In genomic region chr5:179265529-179266290, GRCh38 we compare ENCODE assay signal across 10 cellular contexts.
DNase-seq lines count a peak whose midpoint lies in the region; ATAC-seq, FAIRE-seq and TF ChIP-seq lines count a peak whose summit lies in the region.
"Had no signal": no experiment of that assay in that cellular context is flagged by ENCODE, and none has a peak within 500 bp of the region (broad histone marks: within the 10 kb centered on the region; RNA-seq: fewer than 3 reads in every experiment).

No MANE protein-coding gene starts in this region.

- H3K4me1 Mint-ChIP-seq in chondrocyte (ENCODE audit: low read depth) = peaks cover 44% of the 10 kb centered on the region
- no peaks in the 10 kb centered on the region for H3K4me1 Mint-ChIP-seq in activated CD4-positive, alpha-beta T cell treated with anti-CD3 and anti-CD28 coated beads, Interleukin-2, amount 10 ng/mL, durations not matched to agents 7 days and 5 days

- H3K4me1 ChIP-seq in HepG2 (ENCODE audit: insufficient read depth, low read length) (peaks cover 72% of the 10 kb centered on the region), suprapubic skin (peaks cover 46% of the 10 kb centered on the region)

- peak overlapping the region; percentile 75 for H3K4me2 ChIP-seq in HepG2 (ENCODE audit: low read depth, low read length)

- peak overlapping the region; percentile 100 for H3K27ac Mint-ChIP-seq in chondrocyte (ENCODE audit: unreplicated experiment)
- no peak overlapping the region for H3K27ac Mint-ChIP-seq in activated CD4-positive, alpha-beta T cell treated with anti-CD3 and anti-CD28 coated beads, Interleukin-2, amount 10 ng/mL, durations not matched to agents 7 days and 5 days
- H3K27ac Mint-ChIP-seq: dendritic cell treated with granulocyte-macrophage colony-stimulating factor and Interleukin-4, amounts not matched to agents 40 ng/mL and 50 ng/mL, for 4 days had no signal

- H3K4me3 Mint-ChIP-seq in chondrocyte (ENCODE audit: unreplicated experiment) = peak overlapping the region; percentile 46
- H3K4me3 Mint-ChIP-seq in activated CD4-positive, alpha-beta T cell treated with anti-CD3 and anti-CD28 coated beads, Interleukin-2, amount 10 ng/mL, durations not matched to agents 7 days and 5 days = no peak overlapping the region
- H3K4me3 Mint-ChIP-seq: dendritic cell treated with granulocyte-macrophage colony-stimulating factor and Interleukin-4, amounts not matched to agents 40 ng/mL and 50 ng/mL, for 4 days had no signal

- 70% methylated on average over 3 of the region's 34 CpGs for WGBS in HepG2 (ENCODE audit: low lambda C conversion rate)
- 39% methylated on average over 11 of the region's 34 CpGs for WGBS in suprapubic skin

- POLR2A ChIA-PET in HepG2 (lab: Yijun Ruan, JAX) = no interaction called here
- POLR2A ChIA-PET in activated CD4-positive, alpha-beta T cell treated with anti-CD3 and anti-CD28 coated beads, Interleukin-2, amount 10 ng/mL, durations not matched to agents 7 days and 5 days (lab: Charles Lee) = no interaction called here

- H3K9ac ChIP-seq in HepG2 (ENCODE audit: insufficient read depth, low read depth, low read length) = peak overlapping the region; percentile 36

- no TSS peak for BruUV-seq in HepG2 (replicated peaks; lab: Mats Ljungman, UMichigan)

- H3K27me3 ChIP-seq in HepG2 (ENCODE audit: control insufficient read depth in 1 of 2, insufficient read depth in 2 of 2, low read length in 2 of 2) (no peaks in the 10 kb centered on the region; a peak in 1 of 5 replicates), suprapubic skin (peaks cover 15% of the 10 kb centered on the region)

- TF ChIP-seq POLR2A in HepG2 (IDR thresholded peaks at IDR 0.05; ENCODE audit: insufficient read depth in 1 of 2, low read depth in 2 of 2, low read length in 2 of 2) = no peak
- no peak for TF ChIP-seq POLR2A in suprapubic skin (IDR thresholded peaks at IDR 0.05)

- H2AFZ ChIP-seq in HepG2 (ENCODE audit: low read length) = no peak overlapping the region

- in situ Hi-C loops in HepG2 (cut with HindIII; ENCODE audit: extremely low pct_ligation_motif_present, low pct_unique_long_range_greater_than_20kb) = no loop called here

- no peaks in the 10 kb centered on the region for H3K9me3 Mint-ChIP-seq in chondrocyte (ENCODE audit: low read depth)
- no peaks in the 10 kb centered on the region for H3K9me3 Mint-ChIP-seq in activated CD4-positive, alpha-beta T cell treated with anti-CD3 and anti-CD28 coated beads, Interleukin-2, amount 10 ng/mL, durations not matched to agents 7 days and 5 days
- H3K9me3 Mint-ChIP-seq: dendritic cell treated with granulocyte-macrophage colony-stimulating factor and Interleukin-4, amounts not matched to agents 40 ng/mL and 50 ng/mL, for 4 days had no signal

- TF ChIP-seq CTCF in chondrocyte (IDR thresholded peaks at IDR 0.05) (no peak), HepG2 (CRISPR knock-in tag; IDR thresholded peaks at IDR 0.05) (no peak), suprapubic skin (IDR thresholded peaks at IDR 0.05) (no peak)

- ATAC-seq in HepG2 (peak; percentile 70), GM21526 (IDR thresholded peaks at IDR 0.05; ENCODE audit: low FRiP score, unreplicated experiment) (no peak), HG03442 (IDR thresholded peaks at IDR 0.05; ENCODE audit: unreplicated experiment) (no peak)
- ATAC-seq: Panc1 had no signal

- DNase-seq in HT1080 (ENCODE audit: low read depth) (peak; percentile 59), chondrocyte (ENCODE audit: low spot score) (no peak), HepG2 (ENCODE audit: low spot score) (no peak), suprapubic skin (ENCODE audit: low spot score in 2 of 2) (peak; percentile 94 to 96), middle frontal gyrus (ENCODE audit: extremely low spot score, low spot score) (no peak)
- no peak for DNase-seq in activated CD4-positive, alpha-beta T cell treated with anti-CD3 and anti-CD28 coated beads, Interleukin-2, amount 10 ng/mL, durations not matched to agents 7 days and 5 days

- intact Hi-C loops in HepG2 (cut with micrococcal nuclease; ENCODE audit: unreplicated experiment) = loop anchor here (10.0 kb wide), 1 partner anchor 101 kb away; no protein-coding TSS in a partner anchor

- no peaks in the 10 kb centered on the region for H3K36me3 ChIP-seq in HepG2 (replicated peaks in 1 of 2; ENCODE audit: control insufficient read depth in 1 of 2, insufficient read depth in 2 of 2, low read length in 2 of 2)
- H3K36me3 ChIP-seq in suprapubic skin = no peaks in the 10 kb centered on the region

- H3K36me3 Mint-ChIP-seq in chondrocyte (ENCODE audit: low read depth) = no peaks in the 10 kb centered on the region
- no peaks in the 10 kb centered on the region for H3K36me3 Mint-ChIP-seq in activated CD4-positive, alpha-beta T cell treated with anti-CD3 and anti-CD28 coated beads, Interleukin-2, amount 10 ng/mL, durations not matched to agents 7 days and 5 days (ENCODE audit: low read depth)

- H3K9me3 ChIP-seq in HepG2 (ENCODE audit: low read length) (no peaks in the 10 kb centered on the region), suprapubic skin (no peaks in the 10 kb centered on the region)

- CTCF ChIA-PET in HepG2 (lab: Yijun Ruan, JAX; ENCODE audit: low intra/inter-chr PET ratio, low total read pairs) = no interaction called here
- CTCF ChIA-PET in activated CD4-positive, alpha-beta T cell treated with anti-CD3 and anti-CD28 coated beads, Interleukin-2, amount 10 ng/mL, durations not matched to agents 7 days and 5 days (lab: Charles Lee) = no interaction called here

- H3K27ac ChIP-seq in HepG2 (ENCODE audit: extremely low read length, insufficient read depth, low read length) (peak overlapping the region; percentile 78), suprapubic skin (peak overlapping the region; percentile 50)

- H3K4me3 ChIP-seq in HepG2 (replicated peaks in 1 of 3; ENCODE audit: insufficient read depth in 1 of 3, low read depth in 2 of 3, low read length in 3 of 3) (peak overlapping the region; percentile 14 to 66 (median 36); a peak in 4 of 6 replicates), suprapubic skin (no peak overlapping the region)

- TF ChIP-seq EP300 in HepG2 (IDR thresholded peaks at IDR 0.05; ENCODE audit: low read depth in 2 of 2, low read length in 2 of 2) = no peak
- no peak for TF ChIP-seq EP300 in HepG2 (CRISPR knock-in tag; IDR thresholded peaks at IDR 0.05; ENCODE audit: borderline replicate concordance)
- TF ChIP-seq EP300 in suprapubic skin (IDR thresholded peaks at IDR 0.05) = no peak

- H4K20me1 ChIP-seq in HepG2 (ENCODE audit: insufficient read depth, low read length) = no peaks in the 10 kb centered on the region

- H3K79me2 ChIP-seq in HepG2 (ENCODE audit: insufficient read depth, low read length) = no peaks in the 10 kb centered on the region

- no peak for TF ChIP-seq RAD21 in HepG2 (CRISPR knock-in tag; IDR thresholded peaks at IDR 0.05)

- no peaks in the 10 kb centered on the region for H3K27me3 Mint-ChIP-seq in chondrocyte (ENCODE audit: low read depth)
- no peaks in the 10 kb centered on the region for H3K27me3 Mint-ChIP-seq in activated CD4-positive, alpha-beta T cell treated with anti-CD3 and anti-CD28 coated beads, Interleukin-2, amount 10 ng/mL, durations not matched to agents 7 days and 5 days

- FAIRE-seq in HepG2 (lab: Jason Lieb, UNC) = no peak

TF ChIP-seq in HepG2, 621 proteins besides CTCF, POLR2A, EP300 and RAD21 (continues in another document):
- TF ChIP-seq SALL1 (CRISPR knock-in tag; IDR thresholded peaks at IDR 0.05) = peak; percentile 46; the same call in 1 of the 2 replicates
- no peak for TF ChIP-seq SIN3A (IDR thresholded peaks at IDR 0.05; ENCODE audit: borderline replicate concordance, low read depth, low read length)
- 0 out of 2 replicates have a peak, but pooled peaks have one; percentile 26 for TF ChIP-seq AHDC1 (CRISPR knock-in tag; IDR thresholded peaks at IDR 0.05; ENCODE audit: borderline replicate concordance)

Comparison
In these comparisons a context has a peak if more than half of its experiments do, and no peak if none do; other contexts are left out.
1. DNase-seq: peak in HT1080 (single experiment) and suprapubic skin (2 of 2); none in chondrocyte (single experiment), HepG2 (single experiment), middle frontal gyrus (single experiment) and activated CD4-positive, alpha-beta T cell treated with anti-CD3 and anti-CD28 coated beads, Interleukin-2, amount 10 ng/mL, durations not matched to agents 7 days and 5 days (single experiment).